ENCODE assay signal across 4 cellular contexts in genomic region chr7:27671675-27672074, GRCh38.
TF ChIP-seq lines count a peak whose summit lies in the region.

No MANE protein-coding gene starts in this region.

TF ChIP-seq in SK-N-SH, 30 proteins besides CTCF, POLR2A, EP300 and RAD21:
- no peak for TF ChIP-seq GATA2 (CRISPR knock-in tag; IDR thresholded peaks at IDR 0.05)
- TF ChIP-seq TCF12 (IDR thresholded peaks at IDR 0.05) = no peak
- TF ChIP-seq, protein P1, sequence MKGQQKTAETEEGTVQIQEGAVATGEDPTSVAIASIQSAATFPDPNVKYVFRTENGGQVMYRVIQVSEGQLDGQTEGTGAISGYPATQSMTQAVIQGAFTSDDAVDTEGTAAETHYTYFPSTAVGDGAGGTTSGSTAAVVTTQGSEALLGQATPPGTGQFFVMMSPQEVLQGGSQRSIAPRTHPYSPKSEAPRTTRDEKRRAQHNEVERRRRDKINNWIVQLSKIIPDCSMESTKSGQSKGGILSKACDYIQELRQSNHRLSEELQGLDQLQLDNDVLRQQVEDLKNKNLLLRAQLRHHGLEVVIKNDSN (IDR thresholded peaks at IDR 0.05; ENCODE audit: borderline replicate concordance, low read depth) = no peak
- no peak for TF ChIP-seq POLR2AphosphoS5 (IDR thresholded peaks at IDR 0.05; ENCODE audit: low read depth, low read length)
- TF ChIP-seq MAX (IDR thresholded peaks at IDR 0.05; ENCODE audit: low read depth) = no peak

TF ChIP-seq in SK-N-SH treated with all-trans-retinoic acid at 6 μM for 48 hours, 23 proteins besides CTCF, POLR2A, EP300 and RAD21:
- no peak for TF ChIP-seq SNAI2 (CRISPR knock-in tag; IDR thresholded peaks at IDR 0.05)
- TF ChIP-seq CSDC2 (CRISPR knock-in tag; IDR thresholded peaks at IDR 0.05) = no peak
- no peak for TF ChIP-seq TCF4 (CRISPR knock-in tag; IDR thresholded peaks at IDR 0.05; ENCODE audit: borderline replicate concordance)
- no peak for TF ChIP-seq OSR1 (CRISPR knock-in tag; IDR thresholded peaks at IDR 0.05)
- no peak for TF ChIP-seq GLIS3 (CRISPR knock-in tag; IDR thresholded peaks at IDR 0.05)
- no peak for TF ChIP-seq PPARA (CRISPR knock-in tag; IDR thresholded peaks at IDR 0.05; ENCODE audit: borderline replicate concordance)
- TF ChIP-seq RARB (CRISPR knock-in tag; IDR thresholded peaks at IDR 0.05) = no peak
- TF ChIP-seq, protein P2, sequence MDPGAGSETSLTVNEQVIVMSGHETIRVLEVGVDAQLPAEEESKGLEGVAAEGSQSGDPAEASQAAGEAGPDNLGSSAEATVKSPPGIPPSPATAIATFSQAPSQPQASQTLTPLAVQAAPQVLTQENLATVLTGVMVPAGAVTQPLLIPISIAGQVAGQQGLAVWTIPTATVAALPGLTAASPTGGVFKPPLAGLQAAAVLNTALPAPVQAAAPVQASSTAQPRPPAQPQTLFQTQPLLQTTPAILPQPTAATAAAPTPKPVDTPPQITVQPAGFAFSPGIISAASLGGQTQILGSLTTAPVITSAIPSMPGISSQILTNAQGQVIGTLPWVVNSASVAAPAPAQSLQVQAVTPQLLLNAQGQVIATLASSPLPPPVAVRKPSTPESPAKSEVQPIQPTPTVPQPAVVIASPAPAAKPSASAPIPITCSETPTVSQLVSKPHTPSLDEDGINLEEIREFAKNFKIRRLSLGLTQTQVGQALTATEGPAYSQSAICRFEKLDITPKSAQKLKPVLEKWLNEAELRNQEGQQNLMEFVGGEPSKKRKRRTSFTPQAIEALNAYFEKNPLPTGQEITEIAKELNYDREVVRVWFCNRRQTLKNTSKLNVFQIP (CRISPR knock-in tag; IDR thresholded peaks at IDR 0.05; ENCODE audit: borderline replicate concordance, low read depth) = no peak
- TF ChIP-seq ESRRG (CRISPR knock-in tag; IDR thresholded peaks at IDR 0.05) = no peak

TF ChIP-seq in HepG2, 621 proteins besides CTCF, POLR2A, EP300 and RAD21:
- TF ChIP-seq ATF7 (IDR thresholded peaks at IDR 0.05) (peak; percentile 63), ATF7 (CRISPR knock-in tag; IDR thresholded peaks at IDR 0.05) (no peak), FUBP1 (CRISPR knock-in tag; IDR thresholded peaks at IDR 0.05; ENCODE audit: borderline replicate concordance) (no peak)

TF ChIP-seq in endothelial cell of umbilical vein, 7 proteins besides CTCF, POLR2A, EP300 and RAD21:
- TF ChIP-seq MYC (IDR thresholded peaks at IDR 0.05; ENCODE audit: low read depth, low read length) = no peak
- no peak for TF ChIP-seq JUN (IDR thresholded peaks at IDR 0.05; ENCODE audit: borderline replicate concordance, insufficient read depth, insufficient read length, low read depth)
- TF ChIP-seq MAX (IDR thresholded peaks at IDR 0.05; ENCODE audit: insufficient read depth, insufficient read length) = no peak
- no peak for TF ChIP-seq FOS (IDR thresholded peaks at IDR 0.05; ENCODE audit: borderline replicate concordance, insufficient read depth, low read length)
- no peak for TF ChIP-seq GATA2 (IDR thresholded peaks at IDR 0.05; ENCODE audit: insufficient read depth, insufficient read length, low read depth, low read length)
- no peak for TF ChIP-seq EZH2 (IDR thresholded peaks at IDR 0.05; ENCODE audit: borderline replicate concordance, low read depth, low read length, severe bottlenecking)
- no peak for TF ChIP-seq POLR2AphosphoS5 (IDR thresholded peaks at IDR 0.05; ENCODE audit: insufficient read depth, low read depth, low read length)
